13 cellular contexts compared by ENCODE assay signal in the genomic region with DNA sequence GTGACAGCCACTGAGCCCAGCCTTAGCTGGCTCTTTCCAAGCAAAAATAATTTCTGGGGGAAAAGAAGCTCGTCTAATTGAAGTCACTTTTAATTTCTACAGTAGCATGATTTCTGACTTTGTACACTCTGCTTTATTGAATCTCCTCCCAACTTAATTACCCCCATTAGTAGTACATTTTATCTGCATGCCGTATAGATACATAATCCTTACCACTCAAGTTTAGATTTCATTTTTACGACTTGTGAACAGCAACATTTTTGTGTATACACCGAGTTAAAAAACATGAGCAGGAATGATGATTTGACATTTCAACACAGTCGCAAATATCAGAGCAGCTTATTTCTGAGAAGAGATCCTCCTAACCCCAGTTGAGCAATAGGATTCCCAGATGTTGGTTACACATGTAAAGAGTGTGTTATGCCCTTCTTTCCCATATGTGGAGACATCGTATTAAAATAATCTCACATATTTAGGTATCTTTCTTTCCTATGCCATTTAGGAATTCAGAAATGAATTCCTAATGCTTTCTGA.
A peak's percentile ranks its signal among the peaks of the same experiment; 100 is the strongest.
DNase-seq lines count a peak whose midpoint lies in the region; ATAC-seq and TF ChIP-seq lines count a peak whose summit lies in the region.
"Had no signal": no experiment of that assay in that cellular context is flagged by ENCODE, and none has a peak within 500 bp of the region (broad histone marks: within the 10 kb centered on the region; RNA-seq: fewer than 3 reads in every experiment).

No MANE protein-coding gene starts in this region.

- H3K9me3 Mint-ChIP-seq in progenitor cell of endocrine pancreas (ENCODE audit: low read depth) = no peaks in the 10 kb centered on the region
- H3K9me3 Mint-ChIP-seq: CD8-positive, alpha-beta T cell had no signal

- TF ChIP-seq CTCF in HEK293 (tag by site-specific recombination; IDR thresholded peaks at IDR 0.05) (no peak), fibroblast of villous mesenchyme (IDR thresholded peaks at IDR 0.05; ENCODE audit: insufficient read depth, low read depth, low read length) (no peak), progenitor cell of endocrine pancreas (IDR thresholded peaks at IDR 0.05; ENCODE audit: unreplicated experiment) (no peak), sigmoid colon (IDR thresholded peaks at IDR 0.05) (no peak)

- H3K4me1 ChIP-seq in HEK293 (ENCODE audit: control insufficient read depth, insufficient read depth, low read length) = peaks cover 9% of the 10 kb centered on the region
- peaks cover 0 to 7% (median 0%) of the 10 kb centered on the region in 4 donors for H3K4me1 ChIP-seq in sigmoid colon

- H3K27ac ChIP-seq in HEK293 (ENCODE audit: extremely low read depth, low read depth, low read length) (no peak overlapping the region), sigmoid colon (no peak overlapping the region)

- POLR2A ChIA-PET in HEK293 (lab: Yijun Ruan, JAX) = no interaction called here

- WGBS in sigmoid colon, 2 donors = 29 to 71% methylated on average over 6 of the region's 6 CpGs

- DNase-seq in fibroblast of villous mesenchyme (ENCODE audit: low read depth) = peak; percentile 75
- DNase-seq in progenitor cell of endocrine pancreas (ENCODE audit: low spot score, unreplicated experiment) = no peak
- DNase-seq in posterior vena cava (ENCODE audit: low spot score) = no peak
- DNase-seq in stimulated activated CD4-positive, alpha-beta T cell treated with anti-CD3 and anti-CD28 coated beads, Interleukin-15, amount 100 ng/mL, for 24 hours = no peak
- DNase-seq in sigmoid colon = no peak
- DNase-seq: Caco-2; CD8-positive, alpha-beta T cell; DMS53; GF-D8; HCEC 1CT had no signal

- H3K4me1 Mint-ChIP-seq in progenitor cell of endocrine pancreas (ENCODE audit: low read depth) = peaks cover 27% of the 10 kb centered on the region
- H3K4me1 Mint-ChIP-seq: CD14-positive monocyte had no signal

- ATAC-seq in HG03354 (IDR thresholded peaks at IDR 0.05; ENCODE audit: poor library complexity, severe bottlenecking, unreplicated experiment) = no peak
- ATAC-seq: CD8-positive, alpha-beta T cell had no signal

- no peaks in the 10 kb centered on the region for H3K27me3 ChIP-seq in sigmoid colon

- peaks cover 18% of the 10 kb centered on the region for H3K36me3 Mint-ChIP-seq in progenitor cell of endocrine pancreas (ENCODE audit: insufficient read depth)
- H3K36me3 Mint-ChIP-seq: CD14-positive monocyte; CD8-positive, alpha-beta T cell had no signal

- TF ChIP-seq POLR2A in sigmoid colon (IDR thresholded peaks at IDR 0.05) = no peak

- no peaks in the 10 kb centered on the region for H3K9me3 ChIP-seq in HEK293 (ENCODE audit: control insufficient read depth, insufficient read depth, low read depth, low read length)
- H3K9me3 ChIP-seq in sigmoid colon = no peaks in the 10 kb centered on the region
- H3K9me3 ChIP-seq: Caco-2 had no signal

- H3K27ac Mint-ChIP-seq in progenitor cell of endocrine pancreas = peak overlapping the region; percentile 70
- H3K27ac Mint-ChIP-seq: CD14-positive monocyte; CD8-positive, alpha-beta T cell had no signal

- intact Hi-C loops in posterior vena cava (cut with DNase I) (no loop called here), sigmoid colon (cut with DNase I) (no loop called here)

- H3K36me3 ChIP-seq in HEK293 (ENCODE audit: control insufficient read depth in 2 of 2, insufficient read depth in 1 of 2, low read length in 2 of 2) (peaks cover 0 to 11% of the 10 kb centered on the region in 2 experiments; a peak in 1 of 3 replicates), sigmoid colon (no peaks in the 10 kb centered on the region)

- TF ChIP-seq EP300 in sigmoid colon (IDR thresholded peaks at IDR 0.05) = no peak

- H3K27me3 Mint-ChIP-seq in progenitor cell of endocrine pancreas = no peaks in the 10 kb centered on the region

- no peak overlapping the region for H3K4me3 Mint-ChIP-seq in progenitor cell of endocrine pancreas (ENCODE audit: low read depth)
- H3K4me3 Mint-ChIP-seq: CD14-positive monocyte; CD8-positive, alpha-beta T cell had no signal

- H3K4me3 ChIP-seq in HEK293 (ENCODE audit: low read depth, low read length) (no peak overlapping the region), fibroblast of villous mesenchyme (ENCODE audit: low read depth, low read length) (no peak overlapping the region), sigmoid colon (no peak overlapping the region)

- CTCF ChIA-PET in HEK293 (lab: Yijun Ruan, JAX) = interaction anchor here (0.7 to 1.1 kb wide), 2 partner anchors 9 to 320 kb away, joined by 3 to 4 read pairs; no protein-coding TSS in a partner anchor

TF ChIP-seq in HEK293, 187 proteins besides CTCF, POLR2A, EP300 and RAD21:
- TF ChIP-seq ZNF561 (tag by site-specific recombination; IDR thresholded peaks at IDR 0.05; ENCODE audit: borderline replicate concordance) (no peak), KLF7 (tag by site-specific recombination; IDR thresholded peaks at IDR 0.05; ENCODE audit: borderline replicate concordance) (no peak), TRIM28 (IDR thresholded peaks at IDR 0.05; ENCODE audit: borderline replicate concordance, low read length) (0 out of 2 replicates have a peak, but pooled peaks have one; percentile 17), WT1 (tag by site-specific recombination; IDR thresholded peaks at IDR 0.05) (peak; percentile 67), ZEB2 (tag by site-specific recombination; IDR thresholded peaks at IDR 0.05) (peak; percentile 55; the same call in 1 of the 2 replicates), OSR2 (tag by site-specific recombination; IDR thresholded peaks at IDR 0.05) (peak; percentile 87), MZF1 (tag by site-specific recombination; IDR thresholded peaks at IDR 0.05; ENCODE audit: borderline replicate concordance) (no peak), MYNN (tag by site-specific recombination; IDR thresholded peaks at IDR 0.05; ENCODE audit: borderline replicate concordance) (no peak), ZNF146 (tag by site-specific recombination; IDR thresholded peaks at IDR 0.05) (no peak), ZNF600 (tag by site-specific recombination; IDR thresholded peaks at IDR 0.05) (peak; percentile 21; the same call in 1 of the 2 replicates), ZNF404 (tag by site-specific recombination; IDR thresholded peaks at IDR 0.05) (no peak), BCL11B (tag by site-specific recombination; IDR thresholded peaks at IDR 0.05; ENCODE audit: low read depth) (peak; percentile 52; the same call in 1 of the 2 replicates), FEZF1 (tag by site-specific recombination; IDR thresholded peaks at IDR 0.05) (0 out of 2 replicates have a peak, but pooled peaks have one; percentile 21), ZNF302 (tag by site-specific recombination; IDR thresholded peaks at IDR 0.05; ENCODE audit: low read depth) (no peak)
- TF ChIP-seq, protein P1, sequence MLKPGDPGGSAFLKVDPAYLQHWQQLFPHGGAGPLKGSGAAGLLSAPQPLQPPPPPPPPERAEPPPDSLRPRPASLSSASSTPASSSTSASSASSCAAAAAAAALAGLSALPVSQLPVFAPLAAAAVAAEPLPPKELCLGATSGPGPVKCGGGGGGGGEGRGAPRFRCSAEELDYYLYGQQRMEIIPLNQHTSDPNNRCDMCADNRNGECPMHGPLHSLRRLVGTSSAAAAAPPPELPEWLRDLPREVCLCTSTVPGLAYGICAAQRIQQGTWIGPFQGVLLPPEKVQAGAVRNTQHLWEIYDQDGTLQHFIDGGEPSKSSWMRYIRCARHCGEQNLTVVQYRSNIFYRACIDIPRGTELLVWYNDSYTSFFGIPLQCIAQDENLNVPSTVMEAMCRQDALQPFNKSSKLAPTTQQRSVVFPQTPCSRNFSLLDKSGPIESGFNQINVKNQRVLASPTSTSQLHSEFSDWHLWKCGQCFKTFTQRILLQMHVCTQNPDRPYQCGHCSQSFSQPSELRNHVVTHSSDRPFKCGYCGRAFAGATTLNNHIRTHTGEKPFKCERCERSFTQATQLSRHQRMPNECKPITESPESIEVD (tag by site-specific recombination; IDR thresholded peaks at IDR 0.05) = peak; percentile 95
- TF ChIP-seq, protein P2, sequence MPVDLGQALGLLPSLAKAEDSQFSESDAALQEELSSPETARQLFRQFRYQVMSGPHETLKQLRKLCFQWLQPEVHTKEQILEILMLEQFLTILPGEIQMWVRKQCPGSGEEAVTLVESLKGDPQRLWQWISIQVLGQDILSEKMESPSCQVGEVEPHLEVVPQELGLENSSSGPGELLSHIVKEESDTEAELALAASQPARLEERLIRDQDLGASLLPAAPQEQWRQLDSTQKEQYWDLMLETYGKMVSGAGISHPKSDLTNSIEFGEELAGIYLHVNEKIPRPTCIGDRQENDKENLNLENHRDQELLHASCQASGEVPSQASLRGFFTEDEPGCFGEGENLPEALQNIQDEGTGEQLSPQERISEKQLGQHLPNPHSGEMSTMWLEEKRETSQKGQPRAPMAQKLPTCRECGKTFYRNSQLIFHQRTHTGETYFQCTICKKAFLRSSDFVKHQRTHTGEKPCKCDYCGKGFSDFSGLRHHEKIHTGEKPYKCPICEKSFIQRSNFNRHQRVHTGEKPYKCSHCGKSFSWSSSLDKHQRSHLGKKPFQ (tag by site-specific recombination; IDR thresholded peaks at IDR 0.05) = no peak
